In the genomic region with DNA sequence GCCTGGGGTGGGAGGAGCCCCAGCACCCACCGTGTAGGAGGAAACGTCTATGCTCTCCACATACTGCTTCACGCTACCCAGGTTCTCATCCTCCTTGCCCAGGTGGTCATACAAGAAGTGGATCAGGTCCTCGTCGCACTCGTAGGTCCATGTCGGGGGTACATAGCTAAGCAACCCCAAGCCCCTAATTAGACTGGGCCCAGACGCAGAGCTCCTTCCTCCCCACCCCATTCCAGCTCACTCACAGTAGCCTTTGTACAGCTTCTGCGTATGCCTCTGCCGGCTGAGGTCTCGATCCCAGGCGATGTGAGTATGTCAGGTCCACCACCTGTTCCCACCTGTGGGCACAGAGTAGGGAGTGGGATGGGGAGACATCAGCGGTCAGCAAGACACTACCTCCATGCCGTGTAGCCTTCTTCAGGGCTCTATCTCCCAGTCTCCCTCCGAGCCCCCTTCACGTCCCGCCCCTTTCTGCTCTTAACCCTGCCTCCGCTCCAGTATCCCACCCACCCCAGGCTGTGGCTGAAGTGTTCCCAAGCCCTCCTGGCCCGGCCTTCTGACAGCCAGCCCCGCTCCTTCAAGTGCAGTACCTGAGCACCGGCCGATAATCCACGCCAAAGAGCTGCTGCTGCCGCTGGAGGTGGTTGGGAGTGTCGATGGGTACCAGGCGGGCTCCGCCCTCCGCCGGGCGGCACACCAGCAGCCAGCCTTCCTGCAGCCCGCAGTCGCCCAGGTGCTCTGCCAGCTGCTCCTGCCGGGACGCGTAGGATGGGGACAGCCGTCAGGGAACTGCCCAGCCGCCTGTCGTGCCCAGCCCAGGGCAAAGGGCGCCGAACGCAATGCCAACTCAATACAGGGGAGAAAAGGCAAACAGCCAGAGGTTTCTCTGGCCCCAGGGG, we compare ENCODE assay signal across 8 cellular contexts. TPM values are rescaled to one million over a fixed set of nuclear protein-coding genes. Genes with fewer than 3 reads are reported as not detected.
DNase-seq lines count a peak whose midpoint lies in the region; ATAC-seq and TF ChIP-seq lines count a peak whose summit lies in the region.

No MANE protein-coding gene starts in this region.

- H3K79me2 ChIP-seq in SK-N-SH (ENCODE audit: insufficient read depth), result peaks cover 39% of the 10 kb centered on the region; the same call in 1 of the 2 replicates

- no peaks in the 10 kb centered on the region for H3K9me2 ChIP-seq in SK-N-SH

- no peak overlapping the region; the same call in 1 of the 2 replicates for H3K27ac ChIP-seq in HEK293 (ENCODE audit: extremely low read depth, low read depth, low read length)
- peak overlapping the region in 1 of 2 experiments; percentile 86; a peak in 1 of 4 replicates for H3K27ac ChIP-seq in SK-N-SH (ENCODE audit: low read depth in 2 of 2, low read length in 1 of 2)
- no peak overlapping the region for H3K27ac ChIP-seq in mesodermal cell (ENCODE audit: low read depth, low read length, severe bottlenecking)
- peak overlapping the region; percentile 76 to 87 (median 79) for H3K27ac ChIP-seq in upper lobe of left lung

- peak overlapping the region; percentile 100 for H2AFZ ChIP-seq in SK-N-SH (ENCODE audit: low read depth)

- no peaks in the 10 kb centered on the region for H4K20me1 ChIP-seq in SK-N-SH (ENCODE audit: insufficient read depth)

- peaks cover 5% of the 10 kb centered on the region for H3F3A ChIP-seq in SK-N-SH (replicated peaks; ENCODE audit: insufficient read depth)

- H3K36me3 ChIP-seq in HEK293 (ENCODE audit: control insufficient read depth in 2 of 2, insufficient read depth in 1 of 2, low read length in 2 of 2) (peaks cover 0 to 67% of the 10 kb centered on the region in 2 experiments; a peak in 1 of 3 replicates), SK-N-SH (replicated peaks in 1 of 2; ENCODE audit: control insufficient read depth in 1 of 2, insufficient read depth in 2 of 2, low read length in 1 of 2) (peaks cover 9 to 48% of the 10 kb centered on the region in 2 experiments), mesodermal cell (ENCODE audit: control insufficient read depth, insufficient read depth, low read length) (peaks cover 58% of the 10 kb centered on the region), upper lobe of left lung (peaks cover 32 to 53% (median 40%) of the 10 kb centered on the region in 4 donors)

- TF ChIP-seq RAD21 in SK-N-SH (IDR thresholded peaks at IDR 0.05; ENCODE audit: low read length), result no peak

- DNase-seq in AG10803 (ENCODE audit: low read depth) (no peak), SK-N-SH (peak; percentile 56), dermis blood vessel endothelial cell (peak; percentile 32), upper lobe of left lung (peak; percentile 59 to 86), NK-92 (lab: John Stamatoyannopoulos, UW; ENCODE audit: unreplicated experiment) (no peak), sciatic nerve (ENCODE audit: low spot score) (no peak)

- TF ChIP-seq POLR2A in upper lobe of left lung (IDR thresholded peaks at IDR 0.05), result no peak

- H3K4me1 ChIP-seq in HEK293 (ENCODE audit: control insufficient read depth, insufficient read depth, low read length), result no peaks in the 10 kb centered on the region
- H3K4me1 ChIP-seq in SK-N-SH (ENCODE audit: control insufficient read depth in 1 of 2, insufficient read depth in 2 of 2, low read depth in 1 of 2, low read length in 1 of 2), result peaks cover 6 to 36% of the 10 kb centered on the region in 2 experiments
- H3K4me1 ChIP-seq in mesodermal cell (ENCODE audit: control insufficient read depth, insufficient read depth, low read length, poor library complexity, severe bottlenecking), result peaks cover 13% of the 10 kb centered on the region
- H3K4me1 ChIP-seq in upper lobe of left lung, result peaks cover 29 to 54% (median 29%) of the 10 kb centered on the region in 4 donors

- ATAC-seq in upper lobe of left lung (ENCODE audit: low FRiP score in 2 of 2), result no peak
- ATAC-seq in sciatic nerve, result no peak

- H3K4me2 ChIP-seq in SK-N-SH, result peak overlapping the region; percentile 99

- POLR2A ChIA-PET in HEK293 (lab: Yijun Ruan, JAX), result interaction anchor here (0.6 to 5.7 kb wide), 20 partner anchors 7 to 739 kb away, joined by 3 to 83 read pairs (median 12); a partner anchor contains a TSS
- POLR2A ChIA-PET in SK-N-SH (lab: Yijun Ruan, JAX), result interaction anchor here (0.6 to 4.6 kb wide), 11 partner anchors 86 to 511 kb away, joined by 3 to 50 read pairs (median 6); a partner anchor contains a TSS

- 29% methylated on average over 12 of the region's 41 CpGs for WGBS in SK-N-SH (ENCODE audit: low lambda C conversion rate)
- WGBS in mesodermal cell (ENCODE audit: insufficient coverage in 2 of 2), 2 experiments, result 21 to 27% methylated on average over 29 to 33 of the region's 41 CpGs
- 25 to 34% methylated on average over 26 to 27 of the region's 41 CpGs for WGBS in upper lobe of left lung, 2 donors

- H3K4me3 ChIP-seq in AG10803 (ENCODE audit: low read length), result peak overlapping the region; percentile 93
- peak overlapping the region; percentile 84 for H3K4me3 ChIP-seq in HEK293 (ENCODE audit: low read depth, low read length)
- H3K4me3 ChIP-seq in SK-N-SH (ENCODE audit: low read depth in 2 of 2, low read length in 1 of 2), result peak overlapping the region; percentile 93 to 96
- peak overlapping the region; percentile 91 for H3K4me3 ChIP-seq in mesodermal cell (ENCODE audit: extremely low read depth, insufficient read depth, low read length, poor library complexity, severe bottlenecking)
- H3K4me3 ChIP-seq in upper lobe of left lung, result peak overlapping the region; percentile 88 to 100 (median 98)

- TF ChIP-seq CTCF in AG10803 (conservative IDR thresholded peaks at IDR 0.05; ENCODE audit: low read length), result no peak
- TF ChIP-seq CTCF in HEK293 (tag by site-specific recombination; IDR thresholded peaks at IDR 0.05), result no peak
- no peak for TF ChIP-seq CTCF in SK-N-SH (IDR thresholded peaks at IDR 0.05)
- no peak for TF ChIP-seq CTCF in upper lobe of left lung (IDR thresholded peaks at IDR 0.05)

- TF ChIP-seq EP300 in SK-N-SH (IDR thresholded peaks at IDR 0.05; ENCODE audit: borderline replicate concordance in 1 of 2, low read depth in 1 of 2, low read length in 1 of 2) (no peak), upper lobe of left lung (IDR thresholded peaks at IDR 0.05) (no peak)

- intact Hi-C loops in sciatic nerve (cut with DNase I), result loop anchor here (2.0 to 10.0 kb wide), 3 partner anchors 171 to 875 kb away; a partner anchor contains a TSS

- CTCF ChIA-PET in HEK293 (lab: Yijun Ruan, JAX), result interaction anchor here (0.5 to 12.0 kb wide), 14 partner anchors 18 to 486 kb away, joined by 3 to 304 read pairs (median 4); a partner anchor contains a TSS
- CTCF ChIA-PET in SK-N-SH (lab: Yijun Ruan, JAX), result interaction anchor here (0.6 to 13.4 kb wide), 16 partner anchors 9 to 677 kb away, joined by 3 to 470 read pairs (median 4); a partner anchor contains a TSS

- H3K27me3 ChIP-seq in SK-N-SH (ENCODE audit: insufficient read depth) (no peaks in the 10 kb centered on the region), upper lobe of left lung (no peaks in the 10 kb centered on the region)

- H3K9me3 ChIP-seq in HEK293 (ENCODE audit: control insufficient read depth, insufficient read depth, low read depth, low read length), result no peaks in the 10 kb centered on the region
- no peaks in the 10 kb centered on the region for H3K9me3 ChIP-seq in SK-N-SH
- H3K9me3 ChIP-seq in mesodermal cell (ENCODE audit: control insufficient read depth, low read length), result no peaks in the 10 kb centered on the region
- no peaks in the 10 kb centered on the region for H3K9me3 ChIP-seq in upper lobe of left lung

- peak overlapping the region; percentile 68 for H3K9ac ChIP-seq in SK-N-SH

TF ChIP-seq in HEK293, 187 proteins besides CTCF, POLR2A, EP300 and RAD21 (continues in another document):
- TF ChIP-seq HOXA7 (CRISPR knock-in tag; IDR thresholded peaks at IDR 0.05; ENCODE audit: borderline replicate concordance) (no peak), IKZF3 (tag by site-specific recombination; IDR thresholded peaks at IDR 0.05) (no peak), ZBTB1 (tag by site-specific recombination; IDR thresholded peaks at IDR 0.05) (no peak)

TF ChIP-seq in SK-N-SH, 30 proteins besides CTCF, POLR2A, EP300 and RAD21 (continues in another document):
- TF ChIP-seq, protein P1, sequence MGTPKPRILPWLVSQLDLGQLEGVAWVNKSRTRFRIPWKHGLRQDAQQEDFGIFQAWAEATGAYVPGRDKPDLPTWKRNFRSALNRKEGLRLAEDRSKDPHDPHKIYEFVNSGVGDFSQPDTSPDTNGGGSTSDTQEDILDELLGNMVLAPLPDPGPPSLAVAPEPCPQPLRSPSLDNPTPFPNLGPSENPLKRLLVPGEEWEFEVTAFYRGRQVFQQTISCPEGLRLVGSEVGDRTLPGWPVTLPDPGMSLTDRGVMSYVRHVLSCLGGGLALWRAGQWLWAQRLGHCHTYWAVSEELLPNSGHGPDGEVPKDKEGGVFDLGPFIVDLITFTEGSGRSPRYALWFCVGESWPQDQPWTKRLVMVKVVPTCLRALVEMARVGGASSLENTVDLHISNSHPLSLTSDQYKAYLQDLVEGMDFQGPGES (IDR thresholded peaks at IDR 0.05; ENCODE audit: low read depth, low read length), result no peak

RNA-seq across cellular contexts. Expression of a gene that starts 0.9 kb away (rescaled TPM):
- 39.3 and 44.2 TPM in 2 replicates for polyA plus RNA-seq in SK-N-SH (2012; rRNA removed)
- polyA plus RNA-seq in SK-N-SH (2012; cell fraction: cytosol; rRNA removed), result 24.8 and 25.4 TPM in 2 replicates
- polyA plus RNA-seq in SK-N-SH (2012; cell fraction: nucleus; rRNA removed), result 111 and 121 TPM in 2 replicates
- total RNA-seq in dermis blood vessel endothelial cell (32.2 and 54.8 TPM in 2 replicates), upper lobe of left lung (100 to 1,000 TPM in 1 of 6 donors, 10 to 100 TPM in 5; 30.6 to 116 (median 51.2) TPM), sciatic nerve (37.6 TPM)
- 32.6 TPM for polyA plus RNA-seq in mesodermal cell (2013, experiment 1 of 2)
- 24.7 TPM for polyA plus RNA-seq in mesodermal cell (2013, experiment 2 of 2)

RNA-seq across cellular contexts. Expression of a gene that starts 1.8 kb away (rescaled TPM):
- 230 and 247 TPM in 2 replicates for polyA plus RNA-seq in SK-N-SH (2012; rRNA removed)
- polyA plus RNA-seq in SK-N-SH (2012; cell fraction: cytosol; rRNA removed), result 122 and 163 TPM in 2 replicates
- 383 and 398 TPM in 2 replicates for polyA plus RNA-seq in SK-N-SH (2012; cell fraction: nucleus; rRNA removed)
- total RNA-seq in dermis blood vessel endothelial cell, result 207 and 231 TPM in 2 replicates
- polyA plus RNA-seq in mesodermal cell (2013, experiment 1 of 2), result 74.9 TPM
- polyA plus RNA-seq in mesodermal cell (2013, experiment 2 of 2), result 63.5 TPM
- 10 to 100 TPM; 38.6 to 76.3 (median 63.3) TPM for total RNA-seq in upper lobe of left lung
- total RNA-seq in sciatic nerve, result 76.1 TPM

RNA-seq across cellular contexts. Expression of a gene that starts 23.8 kb away (rescaled TPM):
- polyA plus RNA-seq in SK-N-SH (2012; rRNA removed), result 21.3 and 24.8 TPM in 2 replicates
- 29.3 and 31.5 TPM in 2 replicates for polyA plus RNA-seq in SK-N-SH (2012; cell fraction: cytosol; rRNA removed)
- 11.6 and 15.9 TPM in 2 replicates for polyA plus RNA-seq in SK-N-SH (2012; cell fraction: nucleus; rRNA removed)
- total RNA-seq in dermis blood vessel endothelial cell (22.8 and 26.5 TPM in 2 replicates), upper lobe of left lung (10 to 100 TPM; 16.8 to 23.5 (median 21.8) TPM), sciatic nerve (30.7 TPM)
- polyA plus RNA-seq in mesodermal cell (2013, experiment 1 of 2), result 27.6 TPM
- 27.2 TPM for polyA plus RNA-seq in mesodermal cell (2013, experiment 2 of 2)

Comparison
In these comparisons a context has a peak if more than half of its experiments do, and no peak if none do; other contexts are left out.
1. DNase-seq: peak in SK-N-SH (single experiment), dermis blood vessel endothelial cell (single experiment) and upper lobe of left lung (2 of 2); none in AG10803 (single experiment), NK-92 (single experiment) and sciatic nerve (single experiment).
2. H3K27ac ChIP-seq: peak in upper lobe of left lung (4 of 4); none in HEK293 (single experiment) and mesodermal cell (single experiment).
3. Peak in every context shown above with its lines, with median percentiles within 50 percentile points of each other: H3K4me3 ChIP-seq.